ENCODE assay signal across 9 cellular contexts in genomic region chr18:62781893-62782292, GRCh38.
DNase-seq lines count a peak whose midpoint lies in the region; TF ChIP-seq lines count a peak whose summit lies in the region.
"Had no signal": no experiment of that assay in that cellular context is flagged by ENCODE, and none has a peak within 500 bp of the region (broad histone marks: within the 10 kb centered on the region; RNA-seq: fewer than 3 reads in every experiment).

No MANE protein-coding gene starts in this region.

- H2AFZ ChIP-seq in PC-9, result no peak overlapping the region
- no peak overlapping the region for H2AFZ ChIP-seq in smooth muscle cell (ENCODE audit: low read depth)

- H3K27me3 Mint-ChIP-seq in HFFc6 (ENCODE audit: insufficient read depth), result peaks cover 2% of the 10 kb centered on the region; the same call in 1 of the 2 replicates

- H3K4me2 ChIP-seq in PC-9 (peak overlapping the region; percentile 49), smooth muscle cell (no peak overlapping the region)

- H3K9me3 ChIP-seq in PC-9 (ENCODE audit: insufficient read depth, low read depth), result no peaks in the 10 kb centered on the region
- no peaks in the 10 kb centered on the region for H3K9me3 ChIP-seq in smooth muscle cell (replicated peaks; ENCODE audit: low read depth)

- DNase-seq in HFFc6 (peak; percentile 94), PC-9 (peak; percentile 13 to 95), fibroblast of gingiva (ENCODE audit: low read depth) (peak; percentile 88), smooth muscle cell (lab: John Stamatoyannopoulos, UW; ENCODE audit: unreplicated experiment) (no peak), HK-2 (ENCODE audit: unreplicated experiment) (no peak), epidermal melanocyte (ENCODE audit: insufficient read length, low spot score) (no peak)
- no peak for DNase-seq in activated naive CD4-positive, alpha-beta T cell treated with anti-CD3 and anti-CD28 coated beads, Interleukin-2, amount 50 U/mL, for 16 hours
- DNase-seq: NCI-H1694; stimulated activated CD4-positive, alpha-beta T cell treated with anti-CD3 and anti-CD28 coated beads, Interleukin-4, amount 100 ng/mL, for 1 hour had no signal

- 82% methylated on average over 2 of the region's 2 CpGs for WGBS in smooth muscle cell (ENCODE audit: low lambda C conversion rate)

- peaks cover 26% of the 10 kb centered on the region for H3F3A ChIP-seq in PC-9 (ENCODE audit: insufficient read depth, low read depth)
- H3F3A ChIP-seq in smooth muscle cell (ENCODE audit: low read depth), result peaks cover 7% of the 10 kb centered on the region

- H3K4me1 ChIP-seq in PC-9 (replicated peaks; ENCODE audit: insufficient read depth) (peaks cover 30% of the 10 kb centered on the region), smooth muscle cell (ENCODE audit: low read depth) (peaks cover 28% of the 10 kb centered on the region)

- no peaks in the 10 kb centered on the region for H4K20me1 ChIP-seq in PC-9 (ENCODE audit: insufficient read depth)
- peaks cover 3% of the 10 kb centered on the region for H4K20me1 ChIP-seq in smooth muscle cell (ENCODE audit: low read depth)

- POLR2A ChIA-PET in PC-9 (lab: Charles Lee; ENCODE audit: unreplicated experiment), result interaction anchor here (0.5 kb wide), 1 partner anchor 41 kb away, joined by 3 read pairs; no protein-coding TSS in a partner anchor

- H3K36me3 Mint-ChIP-seq in HFFc6 (ENCODE audit: low read depth), result no peaks in the 10 kb centered on the region

- no peaks in the 10 kb centered on the region for H3K9me3 Mint-ChIP-seq in HFFc6

- H3K4me1 Mint-ChIP-seq in HFFc6 (ENCODE audit: low read depth), result peaks cover 71% of the 10 kb centered on the region

- H3K4me3 ChIP-seq in PC-9 (no peak overlapping the region), smooth muscle cell (no peak overlapping the region)

- peak overlapping the region; percentile 70 for H3K27ac ChIP-seq in PC-9
- peak overlapping the region; percentile 65 for H3K27ac ChIP-seq in smooth muscle cell (ENCODE audit: low read depth)

- no peaks in the 10 kb centered on the region for H3K36me3 ChIP-seq in PC-9 (ENCODE audit: low read depth)
- no peaks in the 10 kb centered on the region for H3K36me3 ChIP-seq in smooth muscle cell (ENCODE audit: low read depth)

- H3K79me2 ChIP-seq in PC-9 (ENCODE audit: low read depth), result peaks cover 95% of the 10 kb centered on the region
- peaks cover 41% of the 10 kb centered on the region for H3K79me2 ChIP-seq in smooth muscle cell (ENCODE audit: low read depth)

- no peaks in the 10 kb centered on the region for H3K9me2 ChIP-seq in PC-9 (ENCODE audit: insufficient read depth)

- CTCF ChIA-PET in PC-9 (lab: Charles Lee), result interaction anchor here (0.5 kb wide), 1 partner anchor 234 kb away, joined by 3 read pairs; no protein-coding TSS in a partner anchor

- no peak overlapping the region for H3K9ac ChIP-seq in smooth muscle cell (ENCODE audit: low read depth)

- peak overlapping the region; percentile 50 for H3K4me3 Mint-ChIP-seq in HFFc6

- H3K27me3 ChIP-seq in PC-9 (ENCODE audit: insufficient read depth, low read depth) (no peaks in the 10 kb centered on the region), smooth muscle cell (ENCODE audit: low read depth) (no peaks in the 10 kb centered on the region)

- BruUV-seq in PC-9 (replicated peaks; lab: Mats Ljungman, UMichigan), result no TSS peak

- H3K27ac Mint-ChIP-seq in HFFc6, result peak overlapping the region; percentile 86

- intact Hi-C loops in PC-9 (cut with micrococcal nuclease; ENCODE audit: unreplicated experiment), result loop anchor here (10.0 kb wide), 1 partner anchor 67 kb away; the partner anchor contains the start of gene PHLPP1

- no peak for TF ChIP-seq CTCF in HFFc6 (IDR thresholded peaks at IDR 0.05)
- TF ChIP-seq CTCF in PC-9 (conservative IDR thresholded peaks at IDR 0.05), result no peak
- TF ChIP-seq CTCF in smooth muscle cell (IDR thresholded peaks at IDR 0.05; ENCODE audit: borderline replicate concordance, insufficient read depth, poor library complexity, severe bottlenecking), result no peak

Comparison
In these comparisons a context has a peak if more than half of its experiments do, and no peak if none do; other contexts are left out.
1. DNase-seq: peak in HFFc6 (single experiment), PC-9 (2 of 2) and fibroblast of gingiva (single experiment); none in smooth muscle cell (single experiment), activated naive CD4-positive, alpha-beta T cell treated with anti-CD3 and anti-CD28 coated beads, Interleukin-2, amount 50 U/mL, for 16 hours (single experiment), HK-2 (single experiment) and epidermal melanocyte (single experiment).